Comparison of ENCODE assay signal across 9 cellular contexts in the genomic region with DNA sequence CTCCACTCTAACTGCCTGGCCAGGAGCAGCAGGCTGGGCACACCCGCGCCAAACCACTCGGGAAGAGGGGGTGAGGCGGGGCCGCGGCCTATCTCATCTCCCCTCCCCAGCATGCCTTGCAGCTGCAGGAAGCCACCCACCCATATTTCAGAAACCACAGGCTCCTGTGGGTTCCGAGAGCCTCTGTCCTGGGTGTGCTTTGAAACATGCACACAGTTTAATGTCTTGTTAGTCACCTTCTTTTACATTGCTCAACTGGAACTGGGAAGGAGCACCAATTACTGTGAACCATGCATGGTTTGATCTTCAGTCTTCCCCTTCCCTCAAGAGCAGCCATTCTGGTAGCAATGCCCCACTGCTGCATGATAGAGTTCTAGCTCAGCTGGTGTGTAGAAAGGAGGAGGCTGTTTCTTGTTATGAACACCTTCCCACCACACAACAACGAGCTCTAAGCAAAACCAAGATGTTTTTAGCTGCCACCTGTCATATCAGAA. TPM values are rescaled to one million over a fixed set of nuclear protein-coding genes. Genes with fewer than 3 reads are reported as not detected.
DNase-seq lines count a peak whose midpoint lies in the region; ATAC-seq lines count a peak whose summit lies in the region.
"Had no signal": no experiment of that assay in that cellular context is flagged by ENCODE, and none has a peak within 500 bp of the region (broad histone marks: within the 10 kb centered on the region; RNA-seq: fewer than 3 reads in every experiment).

No MANE protein-coding gene starts in this region.

- peak overlapping the region; percentile 94 for H3K27ac Mint-ChIP-seq in activated T-helper 2 cell treated with anti-CD3 and anti-CD28 coated beads, Interferon-gamma antibody, Interleukin-2, Interleukin-4, amounts not matched to agents 10 μg/mL and 5 μg/mL and 100 μg/mL, durations not matched to agents 14 hours and 24 hours and 36 hours

- peak; percentile 4 for DNase-seq in RPMI7951 (ENCODE audit: low read depth)
- DNase-seq in activated T-helper 2 cell treated with anti-CD3 and anti-CD28 coated beads, Interferon-gamma antibody, Interleukin-2, Interleukin-4, amounts not matched to agents 10 μg/mL and 5 μg/mL and 100 μg/mL, durations not matched to agents 14 hours and 24 hours and 36 hours (ENCODE audit: low spot score): peak; percentile 78
- DNase-seq in stimulated activated CD4-positive, alpha-beta T cell treated with anti-CD3 and anti-CD28 coated beads, Interleukin-1b, Interleukin-23, amount 100 ng/mL, for 1 hour (ENCODE audit: low read depth in 2 of 2): peak; percentile 32
- no peak for DNase-seq in NCI-H82 (lab: John Stamatoyannopoulos, UW)
- no peak for DNase-seq in dedifferentiated amniotic fluid mesenchymal stem cell (ENCODE audit: extremely low spot score)
- DNase-seq in NCI-H1092 treated with DMSO at 0.1 percent for 48 hours (lab: John Stamatoyannopoulos, UW): no peak

- peak overlapping the region; percentile 68 for H3K4me3 Mint-ChIP-seq in activated T-helper 2 cell treated with anti-CD3 and anti-CD28 coated beads, Interferon-gamma antibody, Interleukin-2, Interleukin-4, amounts not matched to agents 10 μg/mL and 5 μg/mL and 100 μg/mL, durations not matched to agents 14 hours and 24 hours and 36 hours (ENCODE audit: low read depth)

- ATAC-seq in GM18502 (IDR thresholded peaks at IDR 0.05; ENCODE audit: poor library complexity, unreplicated experiment) (peak; percentile 53), HG02852 (IDR thresholded peaks at IDR 0.05; ENCODE audit: unreplicated experiment) (peak; percentile 54)

- intact Hi-C loops in activated T-helper 2 cell treated with anti-CD3 and anti-CD28 coated beads, Interferon-gamma antibody, Interleukin-2, Interleukin-4, amounts not matched to agents 10 μg/mL and 5 μg/mL and 100 μg/mL, durations not matched to agents 14 hours and 24 hours and 36 hours (cut with micrococcal nuclease): loop anchor here (1.0 to 5.0 kb wide), 9 partner anchors 14 to 395 kb away; no protein-coding TSS in a partner anchor

- H3K9me3 Mint-ChIP-seq in activated T-helper 2 cell treated with anti-CD3 and anti-CD28 coated beads, Interferon-gamma antibody, Interleukin-2, Interleukin-4, amounts not matched to agents 10 μg/mL and 5 μg/mL and 100 μg/mL, durations not matched to agents 14 hours and 24 hours and 36 hours: peaks cover 4% of the 10 kb centered on the region

- no peaks in the 10 kb centered on the region for H3K27me3 Mint-ChIP-seq in activated T-helper 2 cell treated with anti-CD3 and anti-CD28 coated beads, Interferon-gamma antibody, Interleukin-2, Interleukin-4, amounts not matched to agents 10 μg/mL and 5 μg/mL and 100 μg/mL, durations not matched to agents 14 hours and 24 hours and 36 hours (ENCODE audit: low read depth)

- H3K36me3 Mint-ChIP-seq in activated T-helper 2 cell treated with anti-CD3 and anti-CD28 coated beads, Interferon-gamma antibody, Interleukin-2, Interleukin-4, amounts not matched to agents 10 μg/mL and 5 μg/mL and 100 μg/mL, durations not matched to agents 14 hours and 24 hours and 36 hours (ENCODE audit: low read depth): peaks cover 8% of the 10 kb centered on the region

- H3K4me1 Mint-ChIP-seq in activated T-helper 2 cell treated with anti-CD3 and anti-CD28 coated beads, Interferon-gamma antibody, Interleukin-2, Interleukin-4, amounts not matched to agents 10 μg/mL and 5 μg/mL and 100 μg/mL, durations not matched to agents 14 hours and 24 hours and 36 hours (ENCODE audit: low read depth): peaks cover 88% of the 10 kb centered on the region

RNA-seq across cellular contexts. Expression of gene IKZF1, which starts 37.6 kb away (rescaled TPM):
- total RNA-seq in RPMI7951 (2014; rRNA removed; shearing (Covaris generic)): not detected in 2 replicates
- 360 and 371 TPM in 2 replicates for total RNA-seq in activated T-helper 2 cell treated with anti-CD3 and anti-CD28 coated beads, Interferon-gamma antibody, Interleukin-2, Interleukin-4, amounts not matched to agents 10 μg/mL and 5 μg/mL and 100 μg/mL, durations not matched to agents 14 hours and 24 hours and 36 hours
- total RNA-seq: fibroblast of lung had no signal

Comparison
In these comparisons a context has a peak if more than half of its experiments do, and no peak if none do; other contexts are left out.
1. DNase-seq: peak in RPMI7951 (single experiment), activated T-helper 2 cell treated with anti-CD3 and anti-CD28 coated beads, Interferon-gamma antibody, Interleukin-2, Interleukin-4, amounts not matched to agents 10 μg/mL and 5 μg/mL and 100 μg/mL, durations not matched to agents 14 hours and 24 hours and 36 hours (single experiment) and stimulated activated CD4-positive, alpha-beta T cell treated with anti-CD3 and anti-CD28 coated beads, Interleukin-1b, Interleukin-23, amount 100 ng/mL, for 1 hour (2 of 2); none in NCI-H82 (single experiment), dedifferentiated amniotic fluid mesenchymal stem cell (single experiment) and NCI-H1092 treated with DMSO at 0.1 percent for 48 hours (single experiment).
2. RNA of gene IKZF1, which starts 37.6 kb away (total RNA-seq): 360 to 371 TPM in activated T-helper 2 cell treated with anti-CD3 and anti-CD28 coated beads, Interferon-gamma antibody, Interleukin-2, Interleukin-4, amounts not matched to agents 10 μg/mL and 5 μg/mL and 100 μg/mL, durations not matched to agents 14 hours and 24 hours and 36 hours; not detected in RPMI7951; every median in the first group is over 100 times any median in the second.